21 cellular contexts compared by ENCODE assay signal in genomic region chr9:128479262-128479661, GRCh38.
"Had no signal": no experiment of that assay in that cellular context is flagged by ENCODE, and none has a peak within 500 bp of the region (broad histone marks: within the 10 kb centered on the region; RNA-seq: fewer than 3 reads in every experiment).

No MANE protein-coding gene starts in this region.

- ATAC-seq: activated T-cell treated with anti-CD3 and anti-CD28 coated beads, Interleukin-2, amount 50 U/mL, for 4 hours; left colon; mucosa of descending colon; pancreas; psoas muscle; stimulated activated naive CD8-positive, alpha-beta T cell treated with anti-CD3 and anti-CD28 coated beads, Interleukin-15, amount 100 ng/mL, for 72 hours; T-helper 17 cell had no signal

- H3K4me3 Mint-ChIP-seq: activated naive CD8-positive, alpha-beta T cell treated with anti-CD3 and anti-CD28 coated beads for 36 hours; activated T-cell treated with anti-CD3 and anti-CD28 coated beads, Interleukin-2, amount 50 U/mL, for 4 hours; nephron progenitor cell; stimulated activated naive CD8-positive, alpha-beta T cell treated with anti-CD3 and anti-CD28 coated beads, Interleukin-15, amount 100 ng/mL, for 72 hours; T-helper 17 cell had no signal

- H3K4me1 ChIP-seq: heart right ventricle, pancreas, right atrium auricular region, tibial artery had no signal

- DNase-seq: activated CD4-positive, alpha-beta T cell treated with anti-CD3 and anti-CD28 coated beads for 48 hours; activated CD8-positive, alpha-beta memory T cell treated with anti-CD3 and anti-CD28 coated beads, Interleukin-2, amount 50 U/mL, for 48 hours; activated naive CD4-positive, alpha-beta T cell treated with Interleukin-2 at 50 U/mL for 16 hours; activated naive CD8-positive, alpha-beta T cell treated with anti-CD3 and anti-CD28 coated beads for 36 hours; activated T-cell treated with anti-CD3 and anti-CD28 coated beads, Interleukin-2, amount 50 U/mL, for 4 hours; cortex of kidney; erythroblast; foreskin fibroblast; heart right ventricle; islet precursor cell; left colon; mesenchymal stem cell; mucosa of descending colon; nephron progenitor cell; pancreas; psoas muscle; stimulated activated CD4-positive, alpha-beta T cell treated with anti-CD3 and anti-CD28 coated beads, Interleukin-12 subunit alpha, Interleukin-12 subunit beta, amount 100 ng/mL, for 4 hours; stimulated activated naive CD8-positive, alpha-beta T cell treated with anti-CD3 and anti-CD28 coated beads, Interleukin-15, amount 100 ng/mL, for 72 hours; T-helper 17 cell; tibial artery had no signal

- H3K27me3 Mint-ChIP-seq: activated naive CD8-positive, alpha-beta T cell treated with anti-CD3 and anti-CD28 coated beads for 36 hours; stimulated activated naive CD8-positive, alpha-beta T cell treated with anti-CD3 and anti-CD28 coated beads, Interleukin-15, amount 100 ng/mL, for 72 hours; T-helper 17 cell had no signal

- H3K4me3 ChIP-seq: heart right ventricle, mucosa of descending colon, pancreas, psoas muscle, right atrium auricular region, tibial artery had no signal

- H3K4me1 Mint-ChIP-seq: activated naive CD8-positive, alpha-beta T cell treated with anti-CD3 and anti-CD28 coated beads for 36 hours; nephron progenitor cell; stimulated activated naive CD8-positive, alpha-beta T cell treated with anti-CD3 and anti-CD28 coated beads, Interleukin-15, amount 100 ng/mL, for 72 hours had no signal

- H3K27me3 ChIP-seq: heart right ventricle, pancreas, right atrium auricular region, tibial artery had no signal

- H3K27ac ChIP-seq: heart right ventricle, pancreas, psoas muscle, right atrium auricular region, tibial artery had no signal

- H3K9me3 Mint-ChIP-seq: activated naive CD8-positive, alpha-beta T cell treated with anti-CD3 and anti-CD28 coated beads for 36 hours; activated T-cell treated with anti-CD3 and anti-CD28 coated beads, Interleukin-2, amount 50 U/mL, for 4 hours; nephron progenitor cell; stimulated activated naive CD8-positive, alpha-beta T cell treated with anti-CD3 and anti-CD28 coated beads, Interleukin-15, amount 100 ng/mL, for 72 hours had no signal

- H3K27ac Mint-ChIP-seq: activated naive CD8-positive, alpha-beta T cell treated with anti-CD3 and anti-CD28 coated beads for 36 hours; nephron progenitor cell; T-helper 17 cell had no signal
